ENCODE assay signal across 17 cellular contexts in the genomic region with DNA sequence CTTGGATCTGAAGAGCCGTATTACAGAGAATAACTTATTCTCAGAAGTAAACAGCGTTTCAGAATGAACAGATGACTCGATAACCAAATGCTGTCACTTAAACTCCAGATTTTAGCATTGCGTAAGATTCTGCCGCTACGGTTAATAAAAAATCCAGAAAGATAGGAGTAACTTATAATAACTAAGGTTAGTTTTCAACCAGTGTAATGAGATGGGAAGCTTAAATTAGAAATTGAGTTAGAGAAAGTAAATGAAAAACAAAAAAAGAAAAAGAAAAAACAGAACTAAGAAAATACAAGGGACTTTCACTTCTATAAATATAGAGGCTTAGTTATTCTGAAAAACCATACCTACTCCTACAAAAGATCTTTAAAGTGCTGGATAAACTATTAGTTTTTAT. TPM values are rescaled to one million over a fixed set of nuclear protein-coding genes. Genes with fewer than 3 reads are reported as not detected.
DNase-seq lines count a peak whose midpoint lies in the region; ATAC-seq and TF ChIP-seq lines count a peak whose summit lies in the region.
"Had no signal": no experiment of that assay in that cellular context is flagged by ENCODE, and none has a peak within 500 bp of the region (broad histone marks: within the 10 kb centered on the region; RNA-seq: fewer than 3 reads in every experiment).

No MANE protein-coding gene starts in this region.

- H3K4me1 Mint-ChIP-seq in activated CD8-positive, alpha-beta T cell treated with anti-CD3 and anti-CD28 coated beads, Interleukin-2, amount 10 ng/mL, durations not matched to agents 7 days and 5 days (ENCODE audit: low read depth) = no peaks in the 10 kb centered on the region
- no peaks in the 10 kb centered on the region for H3K4me1 Mint-ChIP-seq in natural killer cell treated with Interleukin-12 subunit alpha and Interleukin-12 subunit beta and Interleukin-15 and Interleukin-18, amount 100 ng/mL, for 72 hours (ENCODE audit: low read depth in 2 of 2)

- intact Hi-C loops in uterus (cut with DNase I; ENCODE audit: low total_unique reads) = no loop called here

- no peak overlapping the region for H3K27ac Mint-ChIP-seq in activated CD8-positive, alpha-beta T cell treated with anti-CD3 and anti-CD28 coated beads, Interleukin-2, amount 10 ng/mL, durations not matched to agents 7 days and 5 days
- H3K27ac Mint-ChIP-seq in natural killer cell treated with Interleukin-12 subunit alpha and Interleukin-12 subunit beta and Interleukin-15 and Interleukin-18, amount 100 ng/mL, for 72 hours = no peak overlapping the region
- H3K27ac Mint-ChIP-seq: activated T-cell treated with anti-CD3 and anti-CD28 coated beads, Interleukin-2, amount 50 U/mL, for 72 hours had no signal

- H3K4me3 Mint-ChIP-seq in activated CD8-positive, alpha-beta T cell treated with anti-CD3 and anti-CD28 coated beads, Interleukin-2, amount 10 ng/mL, durations not matched to agents 7 days and 5 days = no peak overlapping the region
- no peak overlapping the region for H3K4me3 Mint-ChIP-seq in natural killer cell treated with Interleukin-12 subunit alpha and Interleukin-12 subunit beta and Interleukin-15 and Interleukin-18, amount 100 ng/mL, for 72 hours
- H3K4me3 Mint-ChIP-seq: activated T-cell treated with anti-CD3 and anti-CD28 coated beads, Interleukin-2, amount 50 U/mL, for 72 hours had no signal

- CTCF ChIA-PET in activated CD8-positive, alpha-beta T cell treated with anti-CD3 and anti-CD28 coated beads, Interleukin-2, amount 10 ng/mL, durations not matched to agents 7 days and 5 days (lab: Charles Lee) = interaction anchor here (0.6 kb wide), 1 partner anchor 1835 kb away, joined by 3 read pairs; no protein-coding TSS in a partner anchor

- no peak overlapping the region for H3K27ac ChIP-seq in uterus
- H3K27ac ChIP-seq: skin epidermis had no signal

- no peaks in the 10 kb centered on the region for H3K27me3 ChIP-seq in uterus

- no peaks in the 10 kb centered on the region for H3K9me3 Mint-ChIP-seq in activated CD8-positive, alpha-beta T cell treated with anti-CD3 and anti-CD28 coated beads, Interleukin-2, amount 10 ng/mL, durations not matched to agents 7 days and 5 days (ENCODE audit: insufficient read depth)
- H3K9me3 Mint-ChIP-seq in natural killer cell treated with Interleukin-12 subunit alpha and Interleukin-12 subunit beta and Interleukin-15 and Interleukin-18, amount 100 ng/mL, for 72 hours = no peaks in the 10 kb centered on the region

- ATAC-seq in HG02678 (IDR thresholded peaks at IDR 0.05; ENCODE audit: unreplicated experiment) (peak; percentile 67), HG03460 (IDR thresholded peaks at IDR 0.05; ENCODE audit: unreplicated experiment) (peak; percentile 63)
- ATAC-seq in activated CD8-positive, alpha-beta T cell treated with anti-CD3 and anti-CD28 coated beads, Interleukin-2, amount 10 ng/mL, durations not matched to agents 7 days and 5 days = no peak
- ATAC-seq in natural killer cell treated with Interleukin-12 subunit alpha and Interleukin-12 subunit beta and Interleukin-15 and Interleukin-18, amount 100 ng/mL, for 72 hours = no peak
- ATAC-seq: activated T-cell treated with anti-CD3 and anti-CD28 coated beads, Interleukin-2, amount 50 U/mL, for 72 hours had no signal

- POLR2A ChIA-PET in activated CD8-positive, alpha-beta T cell treated with anti-CD3 and anti-CD28 coated beads, Interleukin-2, amount 10 ng/mL, durations not matched to agents 7 days and 5 days (lab: Charles Lee) = no interaction called here

- no peak overlapping the region for H3K4me3 ChIP-seq in uterus
- H3K4me3 ChIP-seq: lung, skin epidermis had no signal

- no peak for TF ChIP-seq CTCF in uterus (IDR thresholded peaks at IDR 0.05)

- DNase-seq in NOMO-1 treated with DMSO at 0.1 percent for 48 hours (lab: John Stamatoyannopoulos, UW; ENCODE audit: unreplicated experiment) = peak; percentile 14
- no peak for DNase-seq in NOMO-1 treated with dmso at 0.1 percent for 144 hours (lab: John Stamatoyannopoulos, UW; ENCODE audit: unreplicated experiment)
- no peak for DNase-seq in activated CD8-positive, alpha-beta T cell treated with anti-CD3 and anti-CD28 coated beads, Interleukin-2, amount 10 ng/mL, durations not matched to agents 7 days and 5 days
- DNase-seq in natural killer cell treated with Interleukin-12 subunit alpha and Interleukin-12 subunit beta and Interleukin-15 and Interleukin-18, amount 100 ng/mL, for 72 hours (ENCODE audit: low spot score) = no peak
- no peak for DNase-seq in uterus
- no peak for DNase-seq in NCI-H526 treated with DMSO at 0.1 percent for 48 hours (lab: John Stamatoyannopoulos, UW)
- DNase-seq: 8988T; activated CD4-positive, alpha-beta T cell treated with anti-CD3 and anti-CD28 coated beads for 48 hours; activated T-cell treated with anti-CD3 and anti-CD28 coated beads, Interleukin-2, amount 50 U/mL, for 72 hours; cortex of kidney; NCI-H1105 treated with DMSO at 0.1 percent for 48 hours; RPMI8226 had no signal

- no peaks in the 10 kb centered on the region for H3K27me3 Mint-ChIP-seq in activated CD8-positive, alpha-beta T cell treated with anti-CD3 and anti-CD28 coated beads, Interleukin-2, amount 10 ng/mL, durations not matched to agents 7 days and 5 days (ENCODE audit: low read depth)
- H3K27me3 Mint-ChIP-seq in natural killer cell treated with Interleukin-12 subunit alpha and Interleukin-12 subunit beta and Interleukin-15 and Interleukin-18, amount 100 ng/mL, for 72 hours = no peaks in the 10 kb centered on the region

- H3K9me3 ChIP-seq in uterus = no peaks in the 10 kb centered on the region

- H3K4me1 ChIP-seq in uterus = no peaks in the 10 kb centered on the region

- H3K36me3 Mint-ChIP-seq in activated CD8-positive, alpha-beta T cell treated with anti-CD3 and anti-CD28 coated beads, Interleukin-2, amount 10 ng/mL, durations not matched to agents 7 days and 5 days (ENCODE audit: low read depth) = no peaks in the 10 kb centered on the region
- H3K36me3 Mint-ChIP-seq in natural killer cell treated with Interleukin-12 subunit alpha and Interleukin-12 subunit beta and Interleukin-15 and Interleukin-18, amount 100 ng/mL, for 72 hours = no peaks in the 10 kb centered on the region

- H3K36me3 ChIP-seq in uterus = no peaks in the 10 kb centered on the region

- no peak for TF ChIP-seq POLR2A in uterus (IDR thresholded peaks at IDR 0.05)

RNA-seq across cellular contexts. Expression of a gene that starts 13.1 kb away (rescaled TPM):
- total RNA-seq in activated CD8-positive, alpha-beta T cell treated with anti-CD3 and anti-CD28 coated beads, Interleukin-2, amount 10 ng/mL, durations not matched to agents 7 days and 5 days = not detected
- under 1 TPM in 1 of 2 donors, not detected in 1; 0.39 TPM for total RNA-seq in natural killer cell treated with Interleukin-12 subunit alpha and Interleukin-12 subunit beta and Interleukin-15 and Interleukin-18, amount 100 ng/mL, for 72 hours
- total RNA-seq in uterus = 100 to 1,000 TPM in 1 of 4 donors, 10 to 100 TPM in 3; 22.6 to 116 (median 45.5) TPM
- total RNA-seq: T-helper 2 cell treated with Interferon-gamma antibody and Interleukin-4, amounts not matched to agents 100 ng/mL and 5 ng/mL, for 36 hours had no signal

Comparison
In these comparisons a context has a peak if more than half of its experiments do, and no peak if none do; other contexts are left out.
1. ATAC-seq: peak in HG02678 (single experiment) and HG03460 (single experiment); none in activated CD8-positive, alpha-beta T cell treated with anti-CD3 and anti-CD28 coated beads, Interleukin-2, amount 10 ng/mL, durations not matched to agents 7 days and 5 days (single experiment) and natural killer cell treated with Interleukin-12 subunit alpha and Interleukin-12 subunit beta and Interleukin-15 and Interleukin-18, amount 100 ng/mL, for 72 hours (0 of 2).
2. RNA of a gene that starts 13.1 kb away (total RNA-seq): 22.6 to 116 TPM in uterus; 0.39 TPM in natural killer cell treated with Interleukin-12 subunit alpha and Interleukin-12 subunit beta and Interleukin-15 and Interleukin-18, amount 100 ng/mL, for 72 hours and not detected in activated CD8-positive, alpha-beta T cell treated with anti-CD3 and anti-CD28 coated beads, Interleukin-2, amount 10 ng/mL, durations not matched to agents 7 days and 5 days; every median in the first group is over 10 times any median in the second.